Comparison of ENCODE assay signal across 12 cellular contexts in the genomic region with DNA sequence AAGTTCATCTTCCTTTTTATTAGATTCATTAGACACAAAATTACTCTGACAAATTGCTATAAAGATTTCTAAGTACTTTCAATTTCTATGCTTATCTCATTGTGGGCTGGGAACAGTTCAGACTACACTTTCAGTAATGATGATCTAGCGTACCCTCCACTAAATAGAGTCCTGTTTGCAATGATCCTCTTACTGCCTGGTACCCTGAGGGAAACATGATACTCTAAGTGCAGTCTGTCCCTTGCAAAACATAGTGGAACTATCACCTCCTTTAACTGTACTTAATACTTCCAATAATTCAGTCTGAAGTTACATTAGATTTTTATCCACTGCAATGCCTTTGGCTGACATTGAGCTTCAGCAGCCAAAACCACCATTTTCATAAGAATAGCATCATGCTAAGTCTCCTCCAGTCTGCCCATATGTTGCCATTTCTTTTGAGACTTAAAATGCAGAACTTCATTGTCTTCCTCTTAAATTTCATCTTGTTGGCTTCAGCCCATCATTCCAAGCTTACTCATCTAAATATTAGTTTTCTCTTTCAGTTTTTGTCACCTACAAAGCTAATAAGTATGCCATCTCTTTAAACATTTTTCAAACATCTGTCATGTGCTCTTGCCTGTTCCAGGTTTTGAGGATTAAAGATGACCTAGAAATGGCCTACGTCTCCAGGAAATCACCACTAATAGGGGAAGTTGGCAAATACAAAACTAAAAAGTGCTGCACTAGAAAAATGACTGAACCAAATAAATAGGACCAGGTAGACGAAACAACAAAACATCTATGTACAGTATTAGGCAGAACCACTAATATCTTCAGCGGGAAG. TPM values are rescaled to one million over a fixed set of nuclear protein-coding genes. Genes with fewer than 3 reads are reported as not detected.
DNase-seq lines count a peak whose midpoint lies in the region; TF ChIP-seq lines count a peak whose summit lies in the region.
"Had no signal": no experiment of that assay in that cellular context is flagged by ENCODE, and none has a peak within 500 bp of the region (broad histone marks: within the 10 kb centered on the region; RNA-seq: fewer than 3 reads in every experiment).

No MANE protein-coding gene starts in this region.

- POLR2A ChIA-PET in HEK293 (lab: Yijun Ruan, JAX), result no interaction called here

- H3K4me1 ChIP-seq in HEK293 (ENCODE audit: control insufficient read depth, insufficient read depth, low read length) (0 out of 2 replicates have a peak, but pooled peaks cover 2% of the 10 kb centered on the region), skeletal muscle tissue (ENCODE audit: control insufficient read depth in 3 of 3, insufficient read depth in 3 of 3, low read length in 3 of 3) (peaks cover 2 to 13% (median 4%) of the 10 kb centered on the region in 3 donors), tibial artery (no peaks in the 10 kb centered on the region)

- H3K27me3 ChIP-seq in skeletal muscle tissue (ENCODE audit: control insufficient read depth in 3 of 3, insufficient read depth in 3 of 3, low read length in 3 of 3), result no peaks in the 10 kb centered on the region
- no peaks in the 10 kb centered on the region for H3K27me3 ChIP-seq in tibial artery
- H3K27me3 ChIP-seq: transverse colon had no signal

- H3K36me3 ChIP-seq in HEK293 (ENCODE audit: control insufficient read depth in 2 of 2, insufficient read depth in 1 of 2, low read length in 2 of 2), result no peaks in the 10 kb centered on the region
- no peaks in the 10 kb centered on the region for H3K36me3 ChIP-seq in skeletal muscle tissue (ENCODE audit: control insufficient read depth in 3 of 3, insufficient read depth in 3 of 3, low read length in 3 of 3)
- no peaks in the 10 kb centered on the region for H3K36me3 ChIP-seq in tibial artery
- H3K36me3 ChIP-seq: transverse colon had no signal

- DNase-seq in NCI-H2171 treated with DMSO at 0.1 percent for 48 hours (lab: John Stamatoyannopoulos, UW), result peak; percentile 62
- DNase-seq in NCI-H2171 (lab: John Stamatoyannopoulos, UW), result no peak
- peak; percentile 27 for DNase-seq in NCI-H524 treated with DMSO at 0.1 percent for 48 hours (lab: John Stamatoyannopoulos, UW)
- no peak for DNase-seq in kidney glomerular epithelial cell (lab: John Stamatoyannopoulos, UW)
- no peak for DNase-seq in HUDEP-2 (lab: John Stamatoyannopoulos, UW; ENCODE audit: unreplicated experiment in 76 of 76)
- no peak for DNase-seq in tibial artery
- DNase-seq: ACHN; activated naive CD8-positive, alpha-beta T cell treated with anti-CD3 and anti-CD28 coated beads for 36 hours; Karpas-422; transverse colon had no signal

- intact Hi-C loops in tibial artery (cut with DNase I; ENCODE audit: low total_unique reads), result no loop called here

- H3K27ac ChIP-seq in HEK293 (ENCODE audit: extremely low read depth, low read depth, low read length) (no peak overlapping the region), skeletal muscle tissue (ENCODE audit: low read depth, low read length) (peak overlapping the region; percentile 44), tibial artery (no peak overlapping the region)
- H3K27ac ChIP-seq: transverse colon had no signal

- H3K4me3 ChIP-seq in HEK293 (ENCODE audit: low read depth, low read length) (no peak overlapping the region), skeletal muscle tissue (ENCODE audit: low read length in 3 of 3) (peak overlapping the region in 1 of 3 donors; percentile 21), tibial artery (no peak overlapping the region)
- H3K4me3 ChIP-seq: transverse colon had no signal

- TF ChIP-seq CTCF in HEK293 (tag by site-specific recombination; IDR thresholded peaks at IDR 0.05), result no peak
- no peak for TF ChIP-seq CTCF in tibial artery (IDR thresholded peaks at IDR 0.05)

- H3K9me3 ChIP-seq in HEK293 (ENCODE audit: control insufficient read depth, insufficient read depth, low read depth, low read length) (no peaks in the 10 kb centered on the region), skeletal muscle tissue (ENCODE audit: control insufficient read depth in 3 of 3, low read length in 3 of 3) (no peaks in the 10 kb centered on the region), tibial artery (no peaks in the 10 kb centered on the region)
- H3K9me3 ChIP-seq: transverse colon had no signal

- CTCF ChIA-PET in HEK293 (lab: Yijun Ruan, JAX), result no interaction called here

- no peak overlapping the region for H3K9ac ChIP-seq in skeletal muscle tissue (ENCODE audit: low read depth in 1 of 3, low read length in 3 of 3)

TF ChIP-seq in HEK293, 187 proteins besides CTCF, POLR2A, EP300 and RAD21:
- TF ChIP-seq, protein P1, sequence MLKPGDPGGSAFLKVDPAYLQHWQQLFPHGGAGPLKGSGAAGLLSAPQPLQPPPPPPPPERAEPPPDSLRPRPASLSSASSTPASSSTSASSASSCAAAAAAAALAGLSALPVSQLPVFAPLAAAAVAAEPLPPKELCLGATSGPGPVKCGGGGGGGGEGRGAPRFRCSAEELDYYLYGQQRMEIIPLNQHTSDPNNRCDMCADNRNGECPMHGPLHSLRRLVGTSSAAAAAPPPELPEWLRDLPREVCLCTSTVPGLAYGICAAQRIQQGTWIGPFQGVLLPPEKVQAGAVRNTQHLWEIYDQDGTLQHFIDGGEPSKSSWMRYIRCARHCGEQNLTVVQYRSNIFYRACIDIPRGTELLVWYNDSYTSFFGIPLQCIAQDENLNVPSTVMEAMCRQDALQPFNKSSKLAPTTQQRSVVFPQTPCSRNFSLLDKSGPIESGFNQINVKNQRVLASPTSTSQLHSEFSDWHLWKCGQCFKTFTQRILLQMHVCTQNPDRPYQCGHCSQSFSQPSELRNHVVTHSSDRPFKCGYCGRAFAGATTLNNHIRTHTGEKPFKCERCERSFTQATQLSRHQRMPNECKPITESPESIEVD (tag by site-specific recombination; IDR thresholded peaks at IDR 0.05), result 0 out of 2 replicates have a peak, but pooled peaks have one; percentile 16
- TF ChIP-seq ZBTB17 (tag by site-specific recombination; IDR thresholded peaks at IDR 0.05) (0 out of 2 replicates have a peak, but pooled peaks have one; percentile 24), ZBTB20 (tag by site-specific recombination; IDR thresholded peaks at IDR 0.05) (no peak), TRIM28 (IDR thresholded peaks at IDR 0.05; ENCODE audit: borderline replicate concordance, low read length) (peak; percentile 63; the same call in 1 of the 2 replicates), KLF10 (tag by site-specific recombination; IDR thresholded peaks at IDR 0.05) (no peak)
- TF ChIP-seq, protein P2, sequence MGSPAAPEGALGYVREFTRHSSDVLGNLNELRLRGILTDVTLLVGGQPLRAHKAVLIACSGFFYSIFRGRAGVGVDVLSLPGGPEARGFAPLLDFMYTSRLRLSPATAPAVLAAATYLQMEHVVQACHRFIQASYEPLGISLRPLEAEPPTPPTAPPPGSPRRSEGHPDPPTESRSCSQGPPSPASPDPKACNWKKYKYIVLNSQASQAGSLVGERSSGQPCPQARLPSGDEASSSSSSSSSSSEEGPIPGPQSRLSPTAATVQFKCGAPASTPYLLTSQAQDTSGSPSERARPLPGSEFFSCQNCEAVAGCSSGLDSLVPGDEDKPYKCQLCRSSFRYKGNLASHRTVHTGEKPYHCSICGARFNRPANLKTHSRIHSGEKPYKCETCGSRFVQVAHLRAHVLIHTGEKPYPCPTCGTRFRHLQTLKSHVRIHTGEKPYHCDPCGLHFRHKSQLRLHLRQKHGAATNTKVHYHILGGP (tag by site-specific recombination; IDR thresholded peaks at IDR 0.05), result no peak
- TF ChIP-seq, protein P3, sequence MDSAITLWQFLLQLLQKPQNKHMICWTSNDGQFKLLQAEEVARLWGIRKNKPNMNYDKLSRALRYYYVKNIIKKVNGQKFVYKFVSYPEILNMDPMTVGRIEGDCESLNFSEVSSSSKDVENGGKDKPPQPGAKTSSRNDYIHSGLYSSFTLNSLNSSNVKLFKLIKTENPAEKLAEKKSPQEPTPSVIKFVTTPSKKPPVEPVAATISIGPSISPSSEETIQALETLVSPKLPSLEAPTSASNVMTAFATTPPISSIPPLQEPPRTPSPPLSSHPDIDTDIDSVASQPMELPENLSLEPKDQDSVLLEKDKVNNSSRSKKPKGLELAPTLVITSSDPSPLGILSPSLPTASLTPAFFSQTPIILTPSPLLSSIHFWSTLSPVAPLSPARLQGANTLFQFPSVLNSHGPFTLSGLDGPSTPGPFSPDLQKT (IDR thresholded peaks at IDR 0.05; ENCODE audit: borderline replicate concordance, low read depth, low read length), result no peak

RNA-seq across cellular contexts. Expression of gene PAK1, which starts 55.5 kb away (rescaled TPM):
- 52.2 TPM for total RNA-seq in skeletal muscle tissue

Comparison
In these comparisons a context has a peak if more than half of its experiments do, and no peak if none do; other contexts are left out.
1. DNase-seq: peak in NCI-H2171 treated with DMSO at 0.1 percent for 48 hours (single experiment) and NCI-H524 treated with DMSO at 0.1 percent for 48 hours (single experiment); none in NCI-H2171 (single experiment), kidney glomerular epithelial cell (single experiment), HUDEP-2 (0 of 76) and tibial artery (0 of 2).